17 cellular contexts compared by ENCODE assay signal in genomic region chr7:157569967-157570366, GRCh38.
DNase-seq lines count a peak whose midpoint lies in the region; ATAC-seq, FAIRE-seq and TF ChIP-seq lines count a peak whose summit lies in the region.
"Had no signal": no experiment of that assay in that cellular context is flagged by ENCODE, and none has a peak within 500 bp of the region (broad histone marks: within the 10 kb centered on the region; RNA-seq: fewer than 3 reads in every experiment).

No MANE protein-coding gene starts in this region.

- H3K79me2 ChIP-seq in astrocyte (ENCODE audit: insufficient read depth, low read length), result peaks cover 4% of the 10 kb centered on the region

- H3K27ac Mint-ChIP-seq in CD4-positive, CD25-positive, alpha-beta regulatory T cell, result peak overlapping the region in 2 of 3 donors; percentile 66 to 93
- H3K27ac Mint-ChIP-seq in IgD-negative memory B cell, result peak overlapping the region in 2 of 3 donors; percentile 5 to 7
- H3K27ac Mint-ChIP-seq in astrocyte (ENCODE audit: unreplicated experiment), result no peak overlapping the region
- peak overlapping the region; percentile 37 to 64 for H3K27ac Mint-ChIP-seq in natural killer cell treated with Interleukin-12 subunit alpha and Interleukin-12 subunit beta and Interleukin-15 and Interleukin-18, amount 100 ng/mL, for 72 hours

- no peaks in the 10 kb centered on the region for H3K36me3 Mint-ChIP-seq in CD4-positive, CD25-positive, alpha-beta regulatory T cell
- peaks cover 2% of the 10 kb centered on the region for H3K36me3 Mint-ChIP-seq in IgD-negative memory B cell
- H3K36me3 Mint-ChIP-seq in astrocyte (ENCODE audit: low read depth, unreplicated experiment), result no peaks in the 10 kb centered on the region
- H3K36me3 Mint-ChIP-seq in natural killer cell treated with Interleukin-12 subunit alpha and Interleukin-12 subunit beta and Interleukin-15 and Interleukin-18, amount 100 ng/mL, for 72 hours, result no peaks in the 10 kb centered on the region
- H3K36me3 Mint-ChIP-seq: type B pancreatic cell had no signal

- no peak overlapping the region for H2AFZ ChIP-seq in astrocyte (ENCODE audit: low read depth, low read length)

- ATAC-seq in CD4-positive, CD25-positive, alpha-beta regulatory T cell (ENCODE audit: low read depth in 2 of 2), result no peak
- no peak for ATAC-seq in natural killer cell treated with Interleukin-12 subunit alpha and Interleukin-12 subunit beta and Interleukin-15 and Interleukin-18, amount 100 ng/mL, for 72 hours
- ATAC-seq in HG03039 (IDR thresholded peaks at IDR 0.05; ENCODE audit: unreplicated experiment) (no peak), HG02885 (IDR thresholded peaks at IDR 0.05; ENCODE audit: poor library complexity, unreplicated experiment) (no peak)

- DNase-seq in CD4-positive, CD25-positive, alpha-beta regulatory T cell, result no peak
- DNase-seq in astrocyte (ENCODE audit: low read depth) (no peak), DMS153 treated with DMSO at 0.1 percent for 48 hours (lab: John Stamatoyannopoulos, UW; ENCODE audit: unreplicated experiment) (no peak), NCI-H2029 (lab: John Stamatoyannopoulos, UW) (no peak)
- DNase-seq in natural killer cell treated with Interleukin-12 subunit alpha and Interleukin-12 subunit beta and Interleukin-15 and Interleukin-18, amount 100 ng/mL, for 72 hours (ENCODE audit: low spot score), result no peak
- DNase-seq: NCI-H1694; NCI-H774; OCI-M1; SHP77; stimulated activated CD4-positive, alpha-beta T cell treated with anti-CD3 and anti-CD28 coated beads, Interleukin-1b, Interleukin-23, amount 100 ng/mL, for 48 hours; stomach had no signal

- H3K9me3 ChIP-seq in CD4-positive, CD25-positive, alpha-beta regulatory T cell (ENCODE audit: control insufficient read depth in 2 of 2, low read length in 2 of 2), result no peaks in the 10 kb centered on the region
- H3K9me3 ChIP-seq in astrocyte (ENCODE audit: insufficient read depth, low read depth, low read length), result no peaks in the 10 kb centered on the region
- H3K9me3 ChIP-seq: ascending aorta, stomach had no signal

- no peaks in the 10 kb centered on the region for H3K27me3 ChIP-seq in CD4-positive, CD25-positive, alpha-beta regulatory T cell (ENCODE audit: control insufficient read depth, insufficient read depth, low read length)
- no peaks in the 10 kb centered on the region for H3K27me3 ChIP-seq in astrocyte (ENCODE audit: insufficient read depth, low read length)
- H3K27me3 ChIP-seq: ascending aorta, stomach had no signal

- H3K9me3 Mint-ChIP-seq in CD4-positive, CD25-positive, alpha-beta regulatory T cell, result no peaks in the 10 kb centered on the region
- H3K9me3 Mint-ChIP-seq in IgD-negative memory B cell (no peaks in the 10 kb centered on the region), astrocyte (ENCODE audit: unreplicated experiment) (peaks cover 18% of the 10 kb centered on the region)
- H3K9me3 Mint-ChIP-seq in natural killer cell treated with Interleukin-12 subunit alpha and Interleukin-12 subunit beta and Interleukin-15 and Interleukin-18, amount 100 ng/mL, for 72 hours, result no peaks in the 10 kb centered on the region
- H3K9me3 Mint-ChIP-seq: type B pancreatic cell had no signal

- H3K4me3 ChIP-seq in CD4-positive, CD25-positive, alpha-beta regulatory T cell (ENCODE audit: low read depth, low read length), result no peak overlapping the region
- H3K4me3 ChIP-seq in astrocyte (ENCODE audit: insufficient read depth, low read depth, low read length), result no peak overlapping the region

- H3K4me1 Mint-ChIP-seq in CD4-positive, CD25-positive, alpha-beta regulatory T cell, result peaks cover 0 to 40% (median 25%) of the 10 kb centered on the region in 4 donors
- H3K4me1 Mint-ChIP-seq in IgD-negative memory B cell (peaks cover 4 to 17% (median 11%) of the 10 kb centered on the region in 3 donors), astrocyte (ENCODE audit: low read depth, unreplicated experiment) (no peaks in the 10 kb centered on the region)
- H3K4me1 Mint-ChIP-seq in natural killer cell treated with Interleukin-12 subunit alpha and Interleukin-12 subunit beta and Interleukin-15 and Interleukin-18, amount 100 ng/mL, for 72 hours (ENCODE audit: low read depth in 2 of 2), result peaks cover 11 to 26% of the 10 kb centered on the region in 2 donors

- peak overlapping the region; percentile 92 for H3K4me2 ChIP-seq in astrocyte (ENCODE audit: low read length)

- no peak overlapping the region for H3K9ac ChIP-seq in astrocyte (ENCODE audit: low read length)

- H3K4me3 Mint-ChIP-seq in CD4-positive, CD25-positive, alpha-beta regulatory T cell, result peak overlapping the region; percentile 7 to 92 (median 50)
- H3K4me3 Mint-ChIP-seq in IgD-negative memory B cell (peak overlapping the region in 1 of 4 donors; percentile 48), astrocyte (ENCODE audit: unreplicated experiment) (no peak overlapping the region)
- peak overlapping the region; percentile 23 for H3K4me3 Mint-ChIP-seq in natural killer cell treated with Interleukin-12 subunit alpha and Interleukin-12 subunit beta and Interleukin-15 and Interleukin-18, amount 100 ng/mL, for 72 hours

- H3K36me3 ChIP-seq in CD4-positive, CD25-positive, alpha-beta regulatory T cell (ENCODE audit: control insufficient read depth, insufficient read depth, low read length), result no peaks in the 10 kb centered on the region
- H3K36me3 ChIP-seq in astrocyte (ENCODE audit: insufficient read depth, low read length), result no peaks in the 10 kb centered on the region
- H3K36me3 ChIP-seq: ascending aorta had no signal

- H3K27ac ChIP-seq in CD4-positive, CD25-positive, alpha-beta regulatory T cell (ENCODE audit: insufficient read depth, low read length, poor library complexity, severe bottlenecking), result no peak overlapping the region
- H3K27ac ChIP-seq in astrocyte (ENCODE audit: low read depth, low read length), result peak overlapping the region; percentile 3
- H3K27ac ChIP-seq: ascending aorta, HL-60 had no signal

- no peak for FAIRE-seq in astrocyte (lab: Jason Lieb, UNC)

- TF ChIP-seq CTCF in astrocyte (IDR thresholded peaks at IDR 0.05; ENCODE audit: insufficient read depth, low read depth, low read length), result no peak

- no peaks in the 10 kb centered on the region for H4K20me1 ChIP-seq in astrocyte (ENCODE audit: insufficient read depth, low read length)

- H3K4me1 ChIP-seq in CD4-positive, CD25-positive, alpha-beta regulatory T cell (ENCODE audit: control insufficient read depth, insufficient read depth, low read length, poor library complexity, severe bottlenecking), result peaks cover 27% of the 10 kb centered on the region
- peaks cover 39% of the 10 kb centered on the region for H3K4me1 ChIP-seq in astrocyte (ENCODE audit: insufficient read depth, low read length)
- H3K4me1 ChIP-seq: ascending aorta had no signal

- H3K27me3 Mint-ChIP-seq in CD4-positive, CD25-positive, alpha-beta regulatory T cell, result no peaks in the 10 kb centered on the region
- H3K27me3 Mint-ChIP-seq in IgD-negative memory B cell (peaks cover 1% of the 10 kb centered on the region), astrocyte (ENCODE audit: low read depth, unreplicated experiment) (no peaks in the 10 kb centered on the region)
- peaks cover 21 to 37% of the 10 kb centered on the region in 2 donors for H3K27me3 Mint-ChIP-seq in natural killer cell treated with Interleukin-12 subunit alpha and Interleukin-12 subunit beta and Interleukin-15 and Interleukin-18, amount 100 ng/mL, for 72 hours
- H3K27me3 Mint-ChIP-seq: type B pancreatic cell had no signal
